ENCODE assay signal across 8 cellular contexts in genomic region chr21:36747815-36748381, GRCh38. TPM values are rescaled to one million over a fixed set of nuclear protein-coding genes. Genes with fewer than 3 reads are reported as not detected.
DNase-seq lines count a peak whose midpoint lies in the region; ATAC-seq and TF ChIP-seq lines count a peak whose summit lies in the region.

No MANE protein-coding gene starts in this region.

- DNase-seq in BE2C (peak; percentile 82), HCEC 1CT (peak; percentile 14), esophagus squamous epithelium (lab: John Stamatoyannopoulos, UW) (no peak), natural killer cell (peak; percentile 28), transverse colon (peak; percentile 60), DMS153 (lab: John Stamatoyannopoulos, UW) (no peak)

- no peaks in the 10 kb centered on the region for H3K9me3 ChIP-seq in BE2C
- no peaks in the 10 kb centered on the region for H3K9me3 ChIP-seq in esophagus squamous epithelium
- H3K9me3 ChIP-seq in transverse colon: no peaks in the 10 kb centered on the region

- 0 out of 2 replicates have a peak, but pooled peaks have one; percentile 10 for TF ChIP-seq CTCF in BE2C (IDR thresholded peaks at IDR 0.05; ENCODE audit: low read depth, low read length)
- TF ChIP-seq CTCF in esophagus squamous epithelium (IDR thresholded peaks at IDR 0.05): no peak
- TF ChIP-seq CTCF in natural killer cell (IDR thresholded peaks at IDR 0.05): no peak
- TF ChIP-seq CTCF in transverse colon (IDR thresholded peaks at IDR 0.05): no peak

- H3K9me3 Mint-ChIP-seq in natural killer cell: no peaks in the 10 kb centered on the region

- peaks cover 32 to 49% of the 10 kb centered on the region in 2 donors for H3K27me3 Mint-ChIP-seq in natural killer cell (ENCODE audit: low read depth in 2 of 2)

- peak overlapping the region; percentile 74 for H3K4me3 Mint-ChIP-seq in natural killer cell

- no peaks in the 10 kb centered on the region for H3K36me3 Mint-ChIP-seq in natural killer cell

- TF ChIP-seq POLR2A in esophagus squamous epithelium (IDR thresholded peaks at IDR 0.05): no peak
- TF ChIP-seq POLR2A in transverse colon (IDR thresholded peaks at IDR 0.05): no peak

- in situ Hi-C loops in transverse colon (cut with MboI; ENCODE audit: low pct_ligation_motif_present in 1 of 4, low pct_unique_long_range_greater_than_20kb in 1 of 4, low sequenced_read_pairs in 3 of 4): no loop called here

- TF ChIP-seq EP300 in transverse colon (IDR thresholded peaks at IDR 0.05; ENCODE audit: low read depth): no peak

- no peaks in the 10 kb centered on the region for H3K36me3 ChIP-seq in BE2C
- H3K36me3 ChIP-seq in esophagus squamous epithelium: peaks cover 0 to 69% (median 0%) of the 10 kb centered on the region in 3 donors
- H3K36me3 ChIP-seq in transverse colon: no peaks in the 10 kb centered on the region

- peak; percentile 65 to 76 for ATAC-seq in activated CD4-positive, CD25-positive, alpha-beta regulatory T cell treated with anti-CD3 and anti-CD28 coated beads, Interleukin-2, amount 50 U/mL, for 24 hours
- ATAC-seq in natural killer cell (peak; percentile 52 to 89 (median 61)), HG03442 (IDR thresholded peaks at IDR 0.05; ENCODE audit: unreplicated experiment) (no peak)

- peaks cover 10 to 14% of the 10 kb centered on the region in 2 donors for H3K4me1 Mint-ChIP-seq in natural killer cell

- WGBS in esophagus squamous epithelium, 2 donors: 56% methylated on average over 32 of the region's 80 CpGs; no CpG with 5 or more reads in 1 of the 2 donors
- 13% methylated on average over 34 of the region's 80 CpGs; no CpG with 5 or more reads in 1 of the 2 donors for WGBS in transverse colon (ENCODE audit: low coverage in 1 of 2), 2 donors

- intact Hi-C loops in esophagus squamous epithelium (cut with DNase I) (no loop called here), natural killer cell (cut with micrococcal nuclease) (no loop called here), transverse colon (cut with DNase I; ENCODE audit: low total_unique reads) (no loop called here)

- H3K27ac Mint-ChIP-seq in natural killer cell: no peak overlapping the region

- H3K4me1 ChIP-seq in BE2C: no peaks in the 10 kb centered on the region
- peaks cover 0 to 31% (median 6%) of the 10 kb centered on the region in 3 donors for H3K4me1 ChIP-seq in esophagus squamous epithelium
- peaks cover 0 to 11% (median 9%) of the 10 kb centered on the region in 4 donors for H3K4me1 ChIP-seq in transverse colon

- H3K4me3 ChIP-seq in BE2C (ENCODE audit: low read depth, low read length) (peak overlapping the region; percentile 28; the same call in 1 of the 2 replicates), esophagus squamous epithelium (peak overlapping the region in 3 of 4 donors; percentile 7 to 61 (median 42)), transverse colon (peak overlapping the region in 3 of 4 donors; percentile 24 to 61 (median 39))

- H3K27me3 ChIP-seq in BE2C: peaks cover 9% of the 10 kb centered on the region
- H3K27me3 ChIP-seq in esophagus squamous epithelium: peaks cover 0 to 30% (median 0%) of the 10 kb centered on the region in 4 donors
- peaks cover 48% of the 10 kb centered on the region for H3K27me3 ChIP-seq in transverse colon

- H3K27ac ChIP-seq in esophagus squamous epithelium (no peak overlapping the region), transverse colon (no peak overlapping the region)

RNA-seq across cellular contexts. Expression of gene SIM2, which starts 49.0 kb away (rescaled TPM):
- 0.42 TPM for polyA plus RNA-seq in BE2C (2012; ENCODE audit: insufficient read depth, insufficient read length, low read depth)
- 10 to 100 TPM; 20.3 to 49.4 (median 29.9) TPM for total RNA-seq in esophagus squamous epithelium
- total RNA-seq in natural killer cell: not detected
- under 1 TPM in 1 of 4 donors, not detected in 3; 0.32 TPM for total RNA-seq in transverse colon

Comparison
In these comparisons a context has a peak if more than half of its experiments do, and no peak if none do; other contexts are left out.
1. DNase-seq: peak in BE2C (single experiment), HCEC 1CT (single experiment), natural killer cell (single experiment) and transverse colon (single experiment); none in esophagus squamous epithelium (single experiment) and DMS153 (single experiment).
2. RNA of gene SIM2, which starts 49.0 kb away (total RNA-seq): 20.3 to 49.4 TPM in esophagus squamous epithelium; not detected in natural killer cell and 0.32 TPM in transverse colon; every median in the first group is over 10 times any median in the second.
3. Peak in every context shown above with its lines, with median percentiles within 50 percentile points of each other: H3K4me3 ChIP-seq.